In genomic region chr4:10164877-10165283, GRCh38 we compare ENCODE assay signal across 8 cellular contexts. TPM values are rescaled to one million over a fixed set of nuclear protein-coding genes. Genes with fewer than 3 reads are reported as not detected.
A peak's percentile ranks its signal among the peaks of the same experiment; 100 is the strongest.
DNase-seq lines count a peak whose midpoint lies in the region; ATAC-seq and TF ChIP-seq lines count a peak whose summit lies in the region.

No MANE protein-coding gene starts in this region.

- no peak overlapping the region for H3K4me3 ChIP-seq in KMS-11 (IDR thresholded peaks at IDR 0.05; ENCODE audit: insufficient read depth, low read depth, low read length)
- H3K4me3 ChIP-seq in upper lobe of left lung: no peak overlapping the region

- H3K9me3 ChIP-seq in upper lobe of left lung: no peaks in the 10 kb centered on the region

- H2AFZ ChIP-seq in KMS-11 (ENCODE audit: low read depth): no peak overlapping the region

- no peak overlapping the region for H3K27ac ChIP-seq in KMS-11
- H3K27ac ChIP-seq in upper lobe of left lung: no peak overlapping the region

- TF ChIP-seq POLR2A in upper lobe of left lung (IDR thresholded peaks at IDR 0.05): no peak

- H3K4me1 ChIP-seq in KMS-11 (ENCODE audit: low read depth, poor library complexity, severe bottlenecking) (no peaks in the 10 kb centered on the region), upper lobe of left lung (peaks cover 0 to 3% (median 0%) of the 10 kb centered on the region in 4 donors)

- no peaks in the 10 kb centered on the region for H3K79me2 ChIP-seq in KMS-11 (ENCODE audit: insufficient read depth, low read depth)

- no peaks in the 10 kb centered on the region for H3K36me3 ChIP-seq in KMS-11 (ENCODE audit: insufficient read depth)
- no peaks in the 10 kb centered on the region for H3K36me3 ChIP-seq in upper lobe of left lung

- no peaks in the 10 kb centered on the region for H4K20me1 ChIP-seq in KMS-11 (ENCODE audit: insufficient read depth)

- H3K27me3 ChIP-seq in KMS-11 (ENCODE audit: insufficient read depth, low read depth) (no peaks in the 10 kb centered on the region), upper lobe of left lung (no peaks in the 10 kb centered on the region)

- no peak for TF ChIP-seq EP300 in upper lobe of left lung (IDR thresholded peaks at IDR 0.05)

- WGBS in upper lobe of left lung, 2 donors: 32 to 33% methylated on average over 3 of the region's 3 CpGs

- TF ChIP-seq CTCF in KMS-11 (conservative IDR thresholded peaks at IDR 0.05; ENCODE audit: low read depth, low read length) (peak; percentile 62), upper lobe of left lung (IDR thresholded peaks at IDR 0.05) (peak; percentile 42 to 64 (median 54))

- no peak overlapping the region for H3K4me2 ChIP-seq in KMS-11

- no peak overlapping the region for H3K9ac ChIP-seq in KMS-11

- DNase-seq in DMS 273 (lab: John Stamatoyannopoulos, UW; ENCODE audit: unreplicated experiment) (peak; percentile 29), DMS 273 treated with DMSO at 0.1 percent for 48 hours (lab: John Stamatoyannopoulos, UW) (no peak), anterior cingulate cortex (lab: John Stamatoyannopoulos, UW) (peak in 33 of 58 donors; percentile 0 to 45 (median 8)), inferior parietal cortex (ENCODE audit: extremely low spot score) (peak; percentile 70), upper lobe of left lung (no peak)

- peak in 1 of 2 donors; percentile 59 for ATAC-seq in upper lobe of left lung (ENCODE audit: low FRiP score in 2 of 2)
- ATAC-seq in HG02970 (IDR thresholded peaks at IDR 0.05; ENCODE audit: low FRiP score, unreplicated experiment): no peak
- no peak for ATAC-seq in GM18511 (IDR thresholded peaks at IDR 0.05; ENCODE audit: unreplicated experiment)

RNA-seq across cellular contexts. Expression of gene WDR1, which starts 48.3 kb away (rescaled TPM):
- total RNA-seq in upper lobe of left lung: 100 to 1,000 TPM; 135 to 307 (median 183) TPM

Comparison
In these comparisons a context has a peak if more than half of its experiments do, and no peak if none do; other contexts are left out.
1. DNase-seq: peak in DMS 273 (single experiment), anterior cingulate cortex (33 of 58) and inferior parietal cortex (single experiment); none in DMS 273 treated with DMSO at 0.1 percent for 48 hours (single experiment) and upper lobe of left lung (0 of 2).